Comparison of ENCODE assay signal across 8 cellular contexts in the genomic region with DNA sequence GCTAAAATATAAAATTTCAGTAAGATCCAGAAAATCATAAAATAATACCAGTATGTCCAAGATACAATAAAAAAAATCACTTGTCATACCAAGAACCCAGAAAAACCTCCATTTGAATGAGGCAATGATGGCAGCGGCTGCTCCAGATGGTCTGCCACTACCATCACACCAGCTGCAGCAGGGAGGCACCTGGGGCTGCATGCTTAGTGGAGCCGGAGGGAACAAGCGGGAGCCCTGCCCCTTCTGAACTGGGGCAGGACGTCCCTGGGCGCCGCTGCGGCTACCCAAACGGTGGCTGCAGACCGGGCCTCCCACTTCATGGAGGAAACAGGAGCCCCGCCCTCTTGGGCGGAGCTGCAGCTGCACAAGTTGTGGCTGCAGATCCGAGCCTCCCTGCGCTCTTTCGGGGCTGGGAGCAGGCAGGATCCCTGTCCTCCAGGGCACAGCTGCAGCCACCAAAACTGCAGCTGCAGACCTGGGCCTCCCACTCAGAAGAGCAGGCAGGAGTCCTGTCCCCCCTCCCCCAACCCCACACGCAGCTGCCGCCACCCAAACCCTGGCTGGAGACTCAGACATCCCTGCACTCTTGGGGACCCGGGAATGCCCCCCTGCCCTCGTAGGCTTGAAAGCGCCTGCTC. TPM values are rescaled to one million over a fixed set of nuclear protein-coding genes. Genes with fewer than 3 reads are reported as not detected.
A peak's percentile ranks its signal among the peaks of the same experiment; 100 is the strongest.
DNase-seq lines count a peak whose midpoint lies in the region; ATAC-seq and TF ChIP-seq lines count a peak whose summit lies in the region.

No MANE protein-coding gene starts in this region.

- CTCF ChIA-PET in BJ (lab: Yijun Ruan, JAX) = interaction anchor here (0.6 to 0.7 kb wide), 2 partner anchors 12 to 53 kb away, joined by 3 to 4 read pairs; no protein-coding TSS in a partner anchor

- H3K9ac ChIP-seq in NT2/D1 (ENCODE audit: insufficient read length, low read depth) = no peak overlapping the region

- H3K4me1 Mint-ChIP-seq in activated T-cell treated with anti-CD3 and anti-CD28 coated beads, Interleukin-2, amount 50 U/mL, for 24 hours (ENCODE audit: low read depth) = peaks cover 13% of the 10 kb centered on the region
- H3K4me1 Mint-ChIP-seq in neural crest cell = peaks cover 6% of the 10 kb centered on the region

- peak overlapping the region; percentile 34 for H3K4me3 ChIP-seq in BJ (ENCODE audit: low read depth, low read length)
- peak overlapping the region; percentile 8 for H3K4me3 ChIP-seq in NT2/D1 (ENCODE audit: insufficient read length, low read depth)
- H3K4me3 ChIP-seq in fibroblast of pulmonary artery (replicated peaks; ENCODE audit: low read depth, low read length) = peak overlapping the region; percentile 31

- H3K27me3 Mint-ChIP-seq in activated T-cell treated with anti-CD3 and anti-CD28 coated beads, Interleukin-2, amount 50 U/mL, for 24 hours = peaks cover 2% of the 10 kb centered on the region
- peaks cover 23% of the 10 kb centered on the region for H3K27me3 Mint-ChIP-seq in neural crest cell (ENCODE audit: low read depth)

- peak overlapping the region; percentile 64 for H3K4me3 Mint-ChIP-seq in activated T-cell treated with anti-CD3 and anti-CD28 coated beads, Interleukin-2, amount 50 U/mL, for 24 hours
- H3K4me3 Mint-ChIP-seq in neural crest cell = peak overlapping the region; percentile 71

- H3K36me3 Mint-ChIP-seq in activated T-cell treated with anti-CD3 and anti-CD28 coated beads, Interleukin-2, amount 50 U/mL, for 24 hours (ENCODE audit: low read depth) = no peaks in the 10 kb centered on the region
- no peaks in the 10 kb centered on the region for H3K36me3 Mint-ChIP-seq in neural crest cell (ENCODE audit: low read depth)

- H3K36me3 ChIP-seq in BJ (ENCODE audit: control insufficient read depth, insufficient read depth, low read length) = no peaks in the 10 kb centered on the region
- H3K36me3 ChIP-seq in NT2/D1 (ENCODE audit: insufficient read depth, insufficient read length, low read length) = no peaks in the 10 kb centered on the region

- TF ChIP-seq CTCF in BJ (IDR thresholded peaks at IDR 0.05; ENCODE audit: insufficient read depth, low read depth, low read length) = no peak
- no peak for TF ChIP-seq CTCF in fibroblast of pulmonary artery (IDR thresholded peaks at IDR 0.05; ENCODE audit: low read length, missing control alignments)
- no peak for TF ChIP-seq CTCF in neural crest cell (conservative IDR thresholded peaks at IDR 0.05)

- POLR2A ChIA-PET in BJ (lab: Charles Lee) = no interaction called here

- H3K27me3 ChIP-seq in BJ (ENCODE audit: control insufficient read depth, insufficient read depth, low read length) (no peaks in the 10 kb centered on the region), NT2/D1 (ENCODE audit: insufficient read depth, insufficient read length) (no peaks in the 10 kb centered on the region)

- H3K27ac ChIP-seq in substantia nigra (ENCODE audit: low read depth, low read length, poor library complexity, severe bottlenecking) = peak overlapping the region; percentile 12

- DNase-seq in BJ (ENCODE audit: low read depth) (peak; percentile 4), HK-2 (ENCODE audit: unreplicated experiment) (peak; percentile 41), NT2/D1 (ENCODE audit: low read depth, low spot score) (peak; percentile 63), fibroblast of pulmonary artery (ENCODE audit: low read depth) (peak; percentile 40), neural crest cell (ENCODE audit: low read depth, low spot score) (peak; percentile 67), substantia nigra (lab: John Stamatoyannopoulos, UW) (peak in 34 of 49 donors; percentile 2 to 54 (median 24))
- DNase-seq in activated T-cell treated with anti-CD3 and anti-CD28 coated beads, Interleukin-2, amount 50 U/mL, for 24 hours = peak; percentile 74

- H3K9me3 Mint-ChIP-seq in activated T-cell treated with anti-CD3 and anti-CD28 coated beads, Interleukin-2, amount 50 U/mL, for 24 hours = no peaks in the 10 kb centered on the region
- no peaks in the 10 kb centered on the region for H3K9me3 Mint-ChIP-seq in neural crest cell

- H3K27ac Mint-ChIP-seq in activated T-cell treated with anti-CD3 and anti-CD28 coated beads, Interleukin-2, amount 50 U/mL, for 24 hours = peak overlapping the region; percentile 71
- H3K27ac Mint-ChIP-seq in neural crest cell (ENCODE audit: unreplicated experiment) = no peak overlapping the region

- H3K4me1 ChIP-seq in NT2/D1 (ENCODE audit: insufficient read depth, insufficient read length) = peaks cover 9% of the 10 kb centered on the region

- ATAC-seq in GM19351 (IDR thresholded peaks at IDR 0.05; ENCODE audit: unreplicated experiment) = peak; percentile 98

- peaks cover 6% of the 10 kb centered on the region; the same call in 1 of the 2 replicates for H3K9me3 ChIP-seq in NT2/D1 (ENCODE audit: insufficient read depth, low read length)

RNA-seq across cellular contexts. Expression of gene OR5AU1, which starts 36.1 kb away (rescaled TPM):
- polyA plus RNA-seq in BJ (2011; rRNA removed) = not detected in 2 replicates
- not detected in 2 replicates for polyA minus RNA-seq in BJ (2011; rRNA and poly(A)+ RNA removed)
- not detected in 2 replicates for total RNA-seq in neural crest cell

Comparison
In these comparisons a context has a peak if more than half of its experiments do, and no peak if none do; other contexts are left out.
1. Peak in every context shown above with its lines: DNase-seq, ATAC-seq, H3K4me3 ChIP-seq and H3K27ac ChIP-seq.
2. DNase-seq: peak in every context shown above with its lines; median percentile 74 in activated T-cell treated with anti-CD3 and anti-CD28 coated beads, Interleukin-2, amount 50 U/mL, for 24 hours; 67 in neural crest cell; 63 in NT2/D1; 41 in HK-2; 40 in fibroblast of pulmonary artery; 24 in substantia nigra; 4 in BJ.